Comparison of ENCODE assay signal across 28 cellular contexts in genomic region chr16:1573301-1573700, GRCh38.
"Had no signal": no experiment of that assay in that cellular context is flagged by ENCODE, and none has a peak within 500 bp of the region (broad histone marks: within the 10 kb centered on the region; RNA-seq: fewer than 3 reads in every experiment).

No MANE protein-coding gene starts in this region.

- DNase-seq: stimulated activated CD4-positive, alpha-beta T cell treated with anti-CD3 and anti-CD28 coated beads, Interleukin-2, amount 100 ng/mL, for 48 hours; stimulated activated CD4-positive, alpha-beta T cell treated with anti-CD3 and anti-CD28 coated beads, Interleukin-4, amount 100 ng/mL, for 1 hour; stimulated activated CD4-positive, alpha-beta T cell treated with anti-CD3 and anti-CD28 coated beads, Interleukin-4, amount 100 ng/mL, for 24 hours; stimulated activated CD4-positive, alpha-beta T cell treated with anti-CD3 and anti-CD28 coated beads, Interleukin-4, amount 100 ng/mL, for 4 hours; stimulated activated CD8-positive, alpha-beta memory T cell treated with anti-CD3 and anti-CD28 coated beads, Interleukin-4, amount 100 ng/mL, for 48 hours; stimulated activated naive B cell treated with anti-CD40 and anti-IgM and Interleukin-4, amounts not matched to agents 10 μg/mL and 1 μg/mL and 100 μg/mL, for 72 hours; stimulated activated naive CD4-positive, alpha-beta T cell; stimulated activated naive CD4-positive, alpha-beta T cell treated with Interleukin-2 at 50 U/mL for 16 hours; stimulated activated naive CD8-positive, alpha-beta T cell treated with anti-CD3 and anti-CD28 coated beads, Interleukin-15, amount 100 ng/mL, for 72 hours; stimulated activated naive CD8-positive, alpha-beta T cell treated with anti-CD3 and anti-CD28 coated beads, Interleukin-15, Interleukin-2, amounts not matched to agents 100 U/mL and 50 U/mL, for 24 hours; stomach; substantia nigra; testis; thyroid gland; tibial artery; transverse colon; trophoblast cell; upper lobe of left lung; upper lobe of right lung; uterus had no signal

- H3K9me3 Mint-ChIP-seq: stimulated activated effector memory CD8-positive, alpha-beta T cell treated with anti-CD3 and anti-CD28 coated beads, Interleukin-12 subunit alpha, Interleukin-12 subunit beta, amount 100 ng/mL, for 72 hours; stimulated activated naive CD8-positive, alpha-beta T cell treated with anti-CD3 and anti-CD28 coated beads, Interleukin-15, Interleukin-2, amounts not matched to agents 100 ng/mL and 50 ng/mL, for 24 hours; type B pancreatic cell had no signal

- H3K4me1 Mint-ChIP-seq: stimulated activated memory B cell treated with anti-CD40 and anti-IgM and Interleukin-4, amounts not matched to agents 10 μg/mL and 1 μg/mL and 100 μg/mL, for 72 hours; stimulated activated naive CD8-positive, alpha-beta T cell treated with anti-CD3 and anti-CD28 coated beads, Interleukin-15, amount 100 ng/mL, for 72 hours had no signal

- H3K9me3 ChIP-seq: stomach, suprapubic skin, testis, thoracic aorta, thyroid gland, tibial artery, tibial nerve, transverse colon, upper lobe of left lung, upper lobe of right lung, uterus, vagina had no signal

- H3K27ac Mint-ChIP-seq: stimulated activated effector memory CD8-positive, alpha-beta T cell treated with anti-CD3 and anti-CD28 coated beads, Interleukin-12 subunit alpha, Interleukin-12 subunit beta, amount 100 ng/mL, for 72 hours; stimulated activated memory B cell treated with anti-CD40 and anti-IgM and Interleukin-4, amounts not matched to agents 10 μg/mL and 1 μg/mL and 100 μg/mL, for 72 hours; stimulated activated naive B cell treated with anti-CD40 and anti-IgM and Interleukin-4, amounts not matched to agents 10 μg/mL and 1 μg/mL and 100 μg/mL, for 72 hours; stimulated activated naive CD8-positive, alpha-beta T cell treated with anti-CD3 and anti-CD28 coated beads, Interleukin-15, Interleukin-2, amounts not matched to agents 100 ng/mL and 50 ng/mL, for 24 hours; type B pancreatic cell had no signal

- H3K36me3 Mint-ChIP-seq: stimulated activated effector memory CD8-positive, alpha-beta T cell treated with anti-CD3 and anti-CD28 coated beads, Interleukin-12 subunit alpha, Interleukin-12 subunit beta, amount 100 ng/mL, for 72 hours had no signal

- H3K4me3 Mint-ChIP-seq: stimulated activated effector memory CD8-positive, alpha-beta T cell treated with anti-CD3 and anti-CD28 coated beads, Interleukin-12 subunit alpha, Interleukin-12 subunit beta, amount 100 ng/mL, for 72 hours; stimulated activated memory B cell treated with anti-CD40 and anti-IgM and Interleukin-4, amounts not matched to agents 10 μg/mL and 1 μg/mL and 100 μg/mL, for 72 hours; stimulated activated naive B cell treated with anti-CD40 and anti-IgM and Interleukin-4, amounts not matched to agents 10 μg/mL and 1 μg/mL and 100 μg/mL, for 72 hours; stimulated activated naive CD8-positive, alpha-beta T cell treated with anti-CD3 and anti-CD28 coated beads, Interleukin-15, amount 100 ng/mL, for 72 hours; stimulated activated naive CD8-positive, alpha-beta T cell treated with anti-CD3 and anti-CD28 coated beads, Interleukin-15, Interleukin-2, amounts not matched to agents 100 ng/mL and 50 ng/mL, for 24 hours; type B pancreatic cell had no signal

- ATAC-seq: stimulated activated effector memory CD8-positive, alpha-beta T cell treated with anti-CD3 and anti-CD28 coated beads, Interleukin-12 subunit alpha, Interleukin-12 subunit beta, amount 100 ng/mL, for 72 hours; stimulated activated memory B cell treated with anti-CD40 and anti-IgM and Interleukin-4, amounts not matched to agents 10 μg/mL and 1 μg/mL and 100 μg/mL, for 72 hours; stimulated activated naive B cell treated with anti-CD40 and anti-IgM and Interleukin-4, amounts not matched to agents 10 μg/mL and 1 μg/mL and 100 μg/mL, for 72 hours; stimulated activated naive CD8-positive, alpha-beta T cell treated with anti-CD3 and anti-CD28 coated beads, Interleukin-15, amount 100 ng/mL, for 72 hours; stimulated activated naive CD8-positive, alpha-beta T cell treated with anti-CD3 and anti-CD28 coated beads, Interleukin-15, Interleukin-2, amounts not matched to agents 100 U/mL and 50 U/mL, for 24 hours; upper lobe of right lung had no signal

- H3K27me3 Mint-ChIP-seq: stimulated activated memory B cell treated with anti-CD40 and anti-IgM and Interleukin-4, amounts not matched to agents 10 μg/mL and 1 μg/mL and 100 μg/mL, for 72 hours; stimulated activated naive B cell treated with anti-CD40 and anti-IgM and Interleukin-4, amounts not matched to agents 10 μg/mL and 1 μg/mL and 100 μg/mL, for 72 hours; stimulated activated naive CD8-positive, alpha-beta T cell treated with anti-CD3 and anti-CD28 coated beads, Interleukin-15, amount 100 ng/mL, for 72 hours; stimulated activated naive CD8-positive, alpha-beta T cell treated with anti-CD3 and anti-CD28 coated beads, Interleukin-15, Interleukin-2, amounts not matched to agents 100 ng/mL and 50 ng/mL, for 24 hours; type B pancreatic cell had no signal
